Comparison of ENCODE assay signal across 15 cellular contexts in genomic region chr18:71371951-71372605, GRCh38.
A peak's percentile ranks its signal among the peaks of the same experiment; 100 is the strongest.
DNase-seq lines count a peak whose midpoint lies in the region; ATAC-seq and TF ChIP-seq lines count a peak whose summit lies in the region.
"Had no signal": no experiment of that assay in that cellular context is flagged by ENCODE, and none has a peak within 500 bp of the region (broad histone marks: within the 10 kb centered on the region; RNA-seq: fewer than 3 reads in every experiment).

No MANE protein-coding gene starts in this region.

- TF ChIP-seq CTCF in LNCaP clone FGC (IDR thresholded peaks at IDR 0.05; ENCODE audit: control insufficient read depth, extremely low read depth, insufficient read depth) (no peak), SK-N-SH (IDR thresholded peaks at IDR 0.05) (no peak)

- H3K4me2 ChIP-seq in SK-N-SH, result no peak overlapping the region

- no peak for TF ChIP-seq RAD21 in SK-N-SH (IDR thresholded peaks at IDR 0.05; ENCODE audit: low read length)

- H3K4me3 ChIP-seq in LNCaP clone FGC (ENCODE audit: low read depth, low read length) (no peak overlapping the region), SK-N-SH (ENCODE audit: low read depth in 2 of 2, low read length in 1 of 2) (no peak overlapping the region)
- H3K4me3 ChIP-seq: Peyer's patch had no signal

- no peaks in the 10 kb centered on the region for H3K27me3 ChIP-seq in SK-N-SH (ENCODE audit: insufficient read depth)
- H3K27me3 ChIP-seq: Peyer's patch had no signal

- WGBS in SK-N-SH (ENCODE audit: low lambda C conversion rate), result 77% methylated on average over 2 of the region's 2 CpGs

- no peak for TF ChIP-seq EP300 in SK-N-SH (IDR thresholded peaks at IDR 0.05; ENCODE audit: borderline replicate concordance in 1 of 2, low read depth in 1 of 2, low read length in 1 of 2)

- H2AFZ ChIP-seq in SK-N-SH (ENCODE audit: low read depth), result no peak overlapping the region

- H3K27ac ChIP-seq in SK-N-SH (ENCODE audit: low read depth in 2 of 2, low read length in 1 of 2), result no peak overlapping the region
- H3K27ac ChIP-seq: Peyer's patch had no signal

- no peaks in the 10 kb centered on the region for H3K4me1 ChIP-seq in SK-N-SH (ENCODE audit: control insufficient read depth in 1 of 2, insufficient read depth in 2 of 2, low read depth in 1 of 2, low read length in 1 of 2)
- H3K4me1 ChIP-seq: Peyer's patch had no signal

- H3F3A ChIP-seq in SK-N-SH (replicated peaks; ENCODE audit: insufficient read depth), result no peaks in the 10 kb centered on the region

- peak; percentile 34 for DNase-seq in Daoy (ENCODE audit: low read depth)
- peak; percentile 8 for DNase-seq in LNCaP clone FGC (ENCODE audit: low read depth)
- DNase-seq in NCI-H748 (lab: John Stamatoyannopoulos, UW; ENCODE audit: unreplicated experiment), result peak; percentile 92
- peak; percentile 15 for DNase-seq in SK-N-SH
- DNase-seq in stimulated activated CD4-positive, alpha-beta T cell treated with anti-CD3 and anti-CD28 coated beads, Interleukin-12 subunit alpha, Interleukin-12 subunit beta, amount 100 ng/mL, for 4 hours, result no peak
- DNase-seq: CD8-positive, alpha-beta T cell; H7; NCI-H1048; NCI-H187 treated with DMSO at 0.1 percent for 48 hours; NCI-H524; Peyer's patch; SIG-M5; SW 1271 had no signal

- H3K36me3 ChIP-seq in SK-N-SH (replicated peaks in 1 of 2; ENCODE audit: control insufficient read depth in 1 of 2, insufficient read depth in 2 of 2, low read length in 1 of 2), result no peaks in the 10 kb centered on the region
- H3K36me3 ChIP-seq: Peyer's patch had no signal

- ATAC-seq in GM18858 (IDR thresholded peaks at IDR 0.05; ENCODE audit: unreplicated experiment), result no peak
- no peak for ATAC-seq in HG02884 (IDR thresholded peaks at IDR 0.05; ENCODE audit: unreplicated experiment)
- ATAC-seq: CD8-positive, alpha-beta T cell had no signal

- H4K20me1 ChIP-seq in SK-N-SH (ENCODE audit: insufficient read depth), result no peaks in the 10 kb centered on the region

- CTCF ChIA-PET in SK-N-SH (lab: Yijun Ruan, JAX), result no interaction called here

- POLR2A ChIA-PET in SK-N-SH (lab: Yijun Ruan, JAX), result no interaction called here

- H3K9ac ChIP-seq in SK-N-SH, result no peak overlapping the region

- H3K9me2 ChIP-seq in SK-N-SH, result no peaks in the 10 kb centered on the region

- H3K9me3 ChIP-seq in SK-N-SH, result no peaks in the 10 kb centered on the region
- H3K9me3 ChIP-seq: Peyer's patch had no signal

- H3K79me2 ChIP-seq in SK-N-SH (ENCODE audit: insufficient read depth), result no peaks in the 10 kb centered on the region

TF ChIP-seq in SK-N-SH, 30 proteins besides CTCF, POLR2A, EP300 and RAD21:
- 0 out of 2 replicates have a peak, but pooled peaks have one; percentile 5 for TF ChIP-seq GATA2 (CRISPR knock-in tag; IDR thresholded peaks at IDR 0.05)
- no peak for TF ChIP-seq USF1 (IDR thresholded peaks at IDR 0.05; ENCODE audit: borderline replicate concordance, low read depth)
- no peak for TF ChIP-seq TCF12 (IDR thresholded peaks at IDR 0.05)
